In the genomic region with DNA sequence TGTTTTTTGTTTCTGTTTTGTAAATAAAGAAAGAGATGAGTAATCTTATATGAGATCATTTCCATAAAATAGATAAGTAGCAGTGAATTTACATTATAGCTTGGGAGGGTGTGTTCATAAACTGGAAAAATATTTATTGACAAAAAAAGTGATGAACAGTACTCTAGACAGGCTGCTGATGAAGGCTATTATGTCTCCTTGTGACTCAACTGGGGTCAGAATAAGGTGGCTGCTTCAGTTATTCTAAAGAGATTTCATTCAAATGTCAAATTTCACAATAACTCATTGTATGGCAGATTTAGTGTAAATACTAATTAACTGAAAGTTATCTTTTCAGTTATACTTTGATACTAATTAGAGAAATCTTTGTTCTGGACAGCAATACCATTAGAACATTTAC, we compare ENCODE assay signal across 28 cellular contexts.
"Had no signal": no experiment of that assay in that cellular context is flagged by ENCODE, and none has a peak within 500 bp of the region (broad histone marks: within the 10 kb centered on the region; RNA-seq: fewer than 3 reads in every experiment).

No MANE protein-coding gene starts in this region.

- H3K4me3 ChIP-seq: ascending aorta, gastroesophageal sphincter, heart right ventricle had no signal

- DNase-seq: activated B cell treated with CpG ODN at 0.5 μM for 24 hours; activated CD4-positive, alpha-beta memory T cell treated with anti-CD3 and anti-CD28 coated beads, Interleukin-2, amount 10 ng/mL, durations not matched to agents 7 days and 5 days; activated CD4-positive, alpha-beta T cell treated with anti-CD3 and anti-CD28 coated beads for 36 hours; activated CD4-positive, alpha-beta T cell treated with anti-CD3 and anti-CD28 coated beads, Interleukin-2, amount 10 ng/mL, durations not matched to agents 24 days and 14 days; activated CD4-positive, CD25-positive, alpha-beta regulatory T cell treated with anti-CD3 and anti-CD28 coated beads, Interleukin-2, amount 50 U/mL, for 72 hours; activated CD8-positive, alpha-beta memory T cell treated with anti-CD3 and anti-CD28 coated beads, Interleukin-2, amount 50 U/mL, for 48 hours; activated effector memory CD4-positive, alpha-beta T cell treated with Interleukin-2 at 50 U/mL for 16 hours; activated gamma-delta T cell treated with Interleukin-2 at 50 U/mL for 16 hours; activated naive CD4-positive, alpha-beta T cell treated with Interleukin-2 at 50 U/mL for 16 hours; activated naive CD8-positive, alpha-beta T cell treated with anti-CD3 and anti-CD28 coated beads, Interleukin-2, amount 10 ng/mL, durations not matched to agents 7 days and 5 days; activated T-cell treated with anti-CD3 and anti-CD28 coated beads for 4 hours; activated T-cell treated with anti-CD3 and anti-CD28 coated beads, Interleukin-2, amount 50 U/mL, for 24 hours; activated T-cell treated with anti-CD3 and anti-CD28 coated beads, Interleukin-2, amount 50 U/mL, for 72 hours; caudate nucleus; cortex of kidney; dermis blood vessel endothelial cell; effector CD4-positive, alpha-beta T cell; effector memory CD8-positive, alpha-beta T cell; foreskin fibroblast; heart right ventricle; SW 1271; T-cell; T1000; WERI-Rb-1 had no signal

- FAIRE-seq: colon, endothelial cell of umbilical vein had no signal

- H3K27ac ChIP-seq: ascending aorta, gastroesophageal sphincter, heart right ventricle, WERI-Rb-1 had no signal

- H3K36me3 ChIP-seq: ascending aorta, gastroesophageal sphincter, heart right ventricle, WERI-Rb-1 had no signal

- H3K27me3 ChIP-seq: ascending aorta, gastroesophageal sphincter, heart right ventricle had no signal

- ATAC-seq: activated CD4-positive, alpha-beta T cell treated with anti-CD3 and anti-CD28 coated beads for 36 hours; activated T-cell treated with anti-CD3 and anti-CD28 coated beads, Interleukin-2, amount 50 U/mL, for 72 hours; effector memory CD8-positive, alpha-beta T cell; gastroesophageal sphincter; heart right ventricle; T-cell had no signal

- H3K4me1 ChIP-seq: ascending aorta, gastroesophageal sphincter, heart right ventricle had no signal

- H3K9me3 ChIP-seq: ascending aorta, gastroesophageal sphincter had no signal
